In genomic region chr6:158703840-158704822, GRCh38 we compare ENCODE assay signal across 8 cellular contexts. TPM values are rescaled to one million over a fixed set of nuclear protein-coding genes. Genes with fewer than 3 reads are reported as not detected.
A peak's percentile ranks its signal among the peaks of the same experiment; 100 is the strongest.
DNase-seq lines count a peak whose midpoint lies in the region; ATAC-seq and TF ChIP-seq lines count a peak whose summit lies in the region.

No MANE protein-coding gene starts in this region.

- WGBS in transverse colon (ENCODE audit: low coverage in 1 of 2), 2 donors = 8% methylated on average over 42 of the region's 42 CpGs; no CpG with 5 or more reads in 1 of the 2 donors

- peak; percentile 26 for TF ChIP-seq POLR2A in transverse colon (IDR thresholded peaks at IDR 0.05)

- H3K27me3 ChIP-seq in parathyroid adenoma (ENCODE audit: control insufficient read depth, insufficient read depth, low read length) (no peaks in the 10 kb centered on the region), transverse colon (no peaks in the 10 kb centered on the region)

- H3K27ac ChIP-seq in parathyroid adenoma = no peak overlapping the region
- H3K27ac ChIP-seq in transverse colon = peak overlapping the region; percentile 74 to 80 (median 76)

- H3K36me3 Mint-ChIP-seq in activated naive CD4-positive, alpha-beta T cell treated with anti-CD3 and anti-CD28 coated beads, Interleukin-2, amount 50 U/mL, for 72 hours = peaks cover 6 to 11% of the 10 kb centered on the region in 2 donors

- H3K36me3 ChIP-seq in parathyroid adenoma (ENCODE audit: control insufficient read depth, insufficient read depth, low read length) (no peaks in the 10 kb centered on the region), transverse colon (no peaks in the 10 kb centered on the region)

- H3K4me3 ChIP-seq in parathyroid adenoma (ENCODE audit: low read depth, low read length) (peak overlapping the region; percentile 20), transverse colon (peak overlapping the region in 3 of 4 donors; percentile 31 to 56 (median 33))

- peak; percentile 49 for TF ChIP-seq EP300 in transverse colon (IDR thresholded peaks at IDR 0.05; ENCODE audit: low read depth)

- DNase-seq in ELR (ENCODE audit: low read depth) (peak; percentile 77), KG1 (lab: John Stamatoyannopoulos, UW) (peak; percentile 48), Right ventricle myocardium superior (peak; percentile 92), transverse colon (peak; percentile 93)
- DNase-seq in activated naive CD4-positive, alpha-beta T cell treated with anti-CD3 and anti-CD28 coated beads, Interleukin-2, amount 50 U/mL, for 72 hours (ENCODE audit: low spot score in 2 of 2) = peak; percentile 75 to 89

- peaks cover 21% of the 10 kb centered on the region for H3K4me1 ChIP-seq in parathyroid adenoma
- H3K4me1 ChIP-seq in transverse colon = peaks cover 8 to 51% (median 35%) of the 10 kb centered on the region in 4 donors

- TF ChIP-seq CTCF in parathyroid adenoma (IDR thresholded peaks at IDR 0.05) = peak; percentile 100
- peak; percentile 99 to 100 (median 99) for TF ChIP-seq CTCF in transverse colon (IDR thresholded peaks at IDR 0.05)

- H3K4me2 ChIP-seq in parathyroid adenoma (ENCODE audit: low read length) = peak overlapping the region; percentile 64

- peak overlapping the region in 1 of 2 donors; percentile 78 for H3K27ac Mint-ChIP-seq in activated naive CD4-positive, alpha-beta T cell treated with anti-CD3 and anti-CD28 coated beads, Interleukin-2, amount 50 U/mL, for 72 hours

- no peaks in the 10 kb centered on the region for H3K9me3 ChIP-seq in parathyroid adenoma (ENCODE audit: control insufficient read depth, low read length)
- no peaks in the 10 kb centered on the region for H3K9me3 ChIP-seq in transverse colon

- H3K79me2 ChIP-seq in parathyroid adenoma = peaks cover 2% of the 10 kb centered on the region

- ATAC-seq in GM21786 (IDR thresholded peaks at IDR 0.05; ENCODE audit: unreplicated experiment) (peak; percentile 91), SK-N-SH treated with all-trans-retinoic acid at 6 μM for 48 hours (peak; percentile 95), Right ventricle myocardium superior (ENCODE audit: poor library complexity) (peak; percentile 85)
- ATAC-seq in activated naive CD4-positive, alpha-beta T cell treated with anti-CD3 and anti-CD28 coated beads, Interleukin-2, amount 50 U/mL, for 72 hours = peak; percentile 92 to 94

- no peaks in the 10 kb centered on the region for H3K9me3 Mint-ChIP-seq in activated naive CD4-positive, alpha-beta T cell treated with anti-CD3 and anti-CD28 coated beads, Interleukin-2, amount 50 U/mL, for 72 hours

- intact Hi-C loops in Right ventricle myocardium superior (cut with DNase I) = loop anchor here (10.0 kb wide), 2 partner anchors 71 to 111 kb away; partner anchors contain the start of gene EZR
- intact Hi-C loops in transverse colon (cut with DNase I; ENCODE audit: low total_unique reads) = loop anchor here (5.0 kb wide), 1 partner anchor 268 kb away; no protein-coding TSS in a partner anchor

- in situ Hi-C loops in transverse colon (cut with MboI; ENCODE audit: low pct_ligation_motif_present in 1 of 4, low pct_unique_long_range_greater_than_20kb in 1 of 4, low sequenced_read_pairs in 3 of 4) = loop anchor here (5.0 to 25.0 kb wide), 4 partner anchors 268 to 433 kb away; no protein-coding TSS in a partner anchor

- H3K9ac ChIP-seq in parathyroid adenoma = no peak overlapping the region

- H2AFZ ChIP-seq in parathyroid adenoma = peak overlapping the region; percentile 84

TF ChIP-seq in SK-N-SH treated with all-trans-retinoic acid at 6 μM for 48 hours, 23 proteins besides CTCF, POLR2A, EP300 and RAD21:
- TF ChIP-seq ZFP3 (CRISPR knock-in tag; IDR thresholded peaks at IDR 0.05) (0 out of 2 replicates have a peak, but pooled peaks have one; percentile 28), GLIS3 (CRISPR knock-in tag; IDR thresholded peaks at IDR 0.05) (no peak), CSDC2 (CRISPR knock-in tag; IDR thresholded peaks at IDR 0.05) (0 out of 2 replicates have a peak, but pooled peaks have one; percentile 33)

RNA-seq across cellular contexts. Expression of gene SYTL3, which starts 54.3 kb away (rescaled TPM):
- total RNA-seq in activated naive CD4-positive, alpha-beta T cell treated with anti-CD3 and anti-CD28 coated beads, Interleukin-2, amount 50 U/mL, for 72 hours = 100 to 1,000 TPM; 122 to 143 TPM
- total RNA-seq in Right ventricle myocardium superior (11.7 TPM), transverse colon (1 to 10 TPM; 2.4 to 6.4 (median 2.9) TPM)

RNA-seq across cellular contexts. Expression of gene DYNLT1, which starts 59.6 kb away (rescaled TPM):
- 10 to 100 TPM; 51.4 to 91.0 TPM for total RNA-seq in activated naive CD4-positive, alpha-beta T cell treated with anti-CD3 and anti-CD28 coated beads, Interleukin-2, amount 50 U/mL, for 72 hours
- total RNA-seq in Right ventricle myocardium superior = 128 TPM
- 100 to 1,000 TPM in 2 of 4 donors, 10 to 100 TPM in 1, 1 to 10 TPM in 1; 2.8 to 104 (median 75.5) TPM for total RNA-seq in transverse colon
